Comparison of ENCODE assay signal across 1 cellular context in the genomic region with DNA sequence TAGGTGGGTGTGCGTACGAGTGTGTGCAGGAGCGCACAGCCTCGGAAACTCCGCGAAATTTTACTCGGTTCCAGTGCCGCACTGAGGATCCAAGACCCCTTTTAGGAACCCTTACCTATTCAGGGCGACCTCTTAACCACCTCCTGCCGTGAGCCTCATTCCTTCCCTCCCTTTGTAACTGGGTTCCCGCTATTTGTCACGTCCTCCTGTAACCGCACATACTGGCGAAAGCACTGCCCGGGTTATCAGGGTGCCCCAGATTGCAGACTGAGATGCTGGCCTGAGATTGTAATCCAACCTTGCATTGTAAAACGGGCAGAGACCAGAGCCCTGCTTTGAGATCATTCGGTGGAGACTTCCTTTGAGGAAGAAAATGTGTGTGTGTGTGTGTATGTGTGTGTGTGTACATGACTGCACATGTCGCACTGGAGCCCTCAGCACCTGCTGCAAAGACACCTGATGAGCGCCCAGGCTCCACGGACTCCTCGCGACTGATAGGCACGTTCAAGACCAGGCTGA.
A peak's percentile ranks its signal among the peaks of the same experiment; 100 is the strongest.
TF ChIP-seq lines count a peak whose summit lies in the region.

No MANE protein-coding gene starts in this region.

TF ChIP-seq in HepG2, 621 proteins besides CTCF, POLR2A, EP300 and RAD21 (continued from another document and continues in another):
- TF ChIP-seq ZNF652 (CRISPR knock-in tag; IDR thresholded peaks at IDR 0.05; ENCODE audit: borderline replicate concordance, low read depth) (no peak), SP1 (IDR thresholded peaks at IDR 0.05) (no peak), SP1 (CRISPR knock-in tag; IDR thresholded peaks at IDR 0.05) (no peak), TCF7 (IDR thresholded peaks at IDR 0.05; ENCODE audit: low read depth) (no peak), ZFP41 (CRISPR knock-in tag; IDR thresholded peaks at IDR 0.05; ENCODE audit: borderline replicate concordance) (0 out of 2 replicates have a peak, but pooled peaks have one; percentile 39), ZNF660 (CRISPR knock-in tag; IDR thresholded peaks at IDR 0.05; ENCODE audit: borderline replicate concordance, low read depth) (no peak), ZNF552 (CRISPR knock-in tag; IDR thresholded peaks at IDR 0.05; ENCODE audit: borderline replicate concordance) (no peak), NRL (CRISPR knock-in tag; IDR thresholded peaks at IDR 0.05; ENCODE audit: borderline replicate concordance) (peak; percentile 46; the same call in 1 of the 2 replicates), ARHGAP35 (CRISPR knock-in tag; IDR thresholded peaks at IDR 0.05; ENCODE audit: borderline replicate concordance) (no peak), KLF13 (CRISPR knock-in tag; IDR thresholded peaks at IDR 0.05) (no peak), ZNF75D (CRISPR knock-in tag; IDR thresholded peaks at IDR 0.05; ENCODE audit: borderline replicate concordance) (no peak), PAWR (CRISPR knock-in tag; IDR thresholded peaks at IDR 0.05; ENCODE audit: borderline replicate concordance) (no peak), FOXA3 (CRISPR knock-in tag; IDR thresholded peaks at IDR 0.05) (no peak), ZNF12 (CRISPR knock-in tag; IDR thresholded peaks at IDR 0.05) (peak; percentile 47; the same call in 1 of the 2 replicates), NFIB (CRISPR knock-in tag; IDR thresholded peaks at IDR 0.05; ENCODE audit: borderline replicate concordance) (no peak), DMAP1 (CRISPR knock-in tag; IDR thresholded peaks at IDR 0.05) (no peak), KDM5B (CRISPR knock-in tag; IDR thresholded peaks at IDR 0.05; ENCODE audit: borderline replicate concordance) (no peak), ELF4 (CRISPR knock-in tag; IDR thresholded peaks at IDR 0.05; ENCODE audit: borderline replicate concordance) (0 out of 2 replicates have a peak, but pooled peaks have one; percentile 41), TBX2 (CRISPR knock-in tag; IDR thresholded peaks at IDR 0.05; ENCODE audit: borderline replicate concordance) (peak; percentile 24; the same call in 1 of the 2 replicates), NR1H2 (CRISPR knock-in tag; IDR thresholded peaks at IDR 0.05; ENCODE audit: borderline replicate concordance, low read depth) (no peak), HIVEP1 (CRISPR knock-in tag; IDR thresholded peaks at IDR 0.05) (peak; percentile 9; the same call in 1 of the 2 replicates), ZNF124 (CRISPR knock-in tag; IDR thresholded peaks at IDR 0.05) (0 out of 2 replicates have a peak, but pooled peaks have one; percentile 26), ESRRA (CRISPR knock-in tag; IDR thresholded peaks at IDR 0.05; ENCODE audit: low read depth) (no peak), ZNF670 (CRISPR knock-in tag; IDR thresholded peaks at IDR 0.05; ENCODE audit: borderline replicate concordance) (no peak), HDAC6 (IDR thresholded peaks at IDR 0.05; ENCODE audit: low read depth, low read length) (no peak), KMT2B (CRISPR knock-in tag; IDR thresholded peaks at IDR 0.05) (0 out of 2 replicates have a peak, but pooled peaks have one; percentile 37)
- TF ChIP-seq, protein P1, sequence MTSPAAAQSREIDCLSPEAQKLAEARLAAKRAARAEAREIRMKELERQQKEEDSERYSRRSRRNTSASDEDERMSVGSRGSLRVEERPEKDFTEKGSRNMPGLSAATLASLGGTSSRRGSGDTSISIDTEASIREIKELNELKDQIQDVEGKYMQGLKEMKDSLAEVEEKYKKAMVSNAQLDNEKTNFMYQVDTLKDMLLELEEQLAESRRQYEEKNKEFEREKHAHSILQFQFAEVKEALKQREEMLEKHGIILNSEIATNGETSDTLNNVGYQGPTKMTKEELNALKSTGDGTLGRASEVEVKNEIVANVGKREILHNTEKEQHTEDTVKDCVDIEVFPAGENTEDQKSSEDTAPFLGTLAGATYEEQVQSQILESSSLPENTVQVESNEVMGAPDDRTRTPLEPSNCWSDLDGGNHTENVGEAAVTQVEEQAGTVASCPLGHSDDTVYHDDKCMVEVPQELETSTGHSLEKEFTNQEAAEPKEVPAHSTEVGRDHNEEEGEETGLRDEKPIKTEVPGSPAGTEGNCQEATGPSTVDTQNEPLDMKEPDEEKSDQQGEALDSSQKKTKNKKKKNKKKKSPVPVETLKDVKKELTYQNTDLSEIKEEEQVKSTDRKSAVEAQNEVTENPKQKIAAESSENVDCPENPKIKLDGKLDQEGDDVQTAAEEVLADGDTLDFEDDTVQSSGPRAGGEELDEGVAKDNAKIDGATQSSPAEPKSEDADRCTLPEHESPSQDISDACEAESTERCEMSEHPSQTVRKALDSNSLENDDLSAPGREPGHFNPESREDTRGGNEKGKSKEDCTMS (CRISPR knock-in tag; conservative IDR thresholded peaks at IDR 0.05): no peak
- TF ChIP-seq, protein P2, sequence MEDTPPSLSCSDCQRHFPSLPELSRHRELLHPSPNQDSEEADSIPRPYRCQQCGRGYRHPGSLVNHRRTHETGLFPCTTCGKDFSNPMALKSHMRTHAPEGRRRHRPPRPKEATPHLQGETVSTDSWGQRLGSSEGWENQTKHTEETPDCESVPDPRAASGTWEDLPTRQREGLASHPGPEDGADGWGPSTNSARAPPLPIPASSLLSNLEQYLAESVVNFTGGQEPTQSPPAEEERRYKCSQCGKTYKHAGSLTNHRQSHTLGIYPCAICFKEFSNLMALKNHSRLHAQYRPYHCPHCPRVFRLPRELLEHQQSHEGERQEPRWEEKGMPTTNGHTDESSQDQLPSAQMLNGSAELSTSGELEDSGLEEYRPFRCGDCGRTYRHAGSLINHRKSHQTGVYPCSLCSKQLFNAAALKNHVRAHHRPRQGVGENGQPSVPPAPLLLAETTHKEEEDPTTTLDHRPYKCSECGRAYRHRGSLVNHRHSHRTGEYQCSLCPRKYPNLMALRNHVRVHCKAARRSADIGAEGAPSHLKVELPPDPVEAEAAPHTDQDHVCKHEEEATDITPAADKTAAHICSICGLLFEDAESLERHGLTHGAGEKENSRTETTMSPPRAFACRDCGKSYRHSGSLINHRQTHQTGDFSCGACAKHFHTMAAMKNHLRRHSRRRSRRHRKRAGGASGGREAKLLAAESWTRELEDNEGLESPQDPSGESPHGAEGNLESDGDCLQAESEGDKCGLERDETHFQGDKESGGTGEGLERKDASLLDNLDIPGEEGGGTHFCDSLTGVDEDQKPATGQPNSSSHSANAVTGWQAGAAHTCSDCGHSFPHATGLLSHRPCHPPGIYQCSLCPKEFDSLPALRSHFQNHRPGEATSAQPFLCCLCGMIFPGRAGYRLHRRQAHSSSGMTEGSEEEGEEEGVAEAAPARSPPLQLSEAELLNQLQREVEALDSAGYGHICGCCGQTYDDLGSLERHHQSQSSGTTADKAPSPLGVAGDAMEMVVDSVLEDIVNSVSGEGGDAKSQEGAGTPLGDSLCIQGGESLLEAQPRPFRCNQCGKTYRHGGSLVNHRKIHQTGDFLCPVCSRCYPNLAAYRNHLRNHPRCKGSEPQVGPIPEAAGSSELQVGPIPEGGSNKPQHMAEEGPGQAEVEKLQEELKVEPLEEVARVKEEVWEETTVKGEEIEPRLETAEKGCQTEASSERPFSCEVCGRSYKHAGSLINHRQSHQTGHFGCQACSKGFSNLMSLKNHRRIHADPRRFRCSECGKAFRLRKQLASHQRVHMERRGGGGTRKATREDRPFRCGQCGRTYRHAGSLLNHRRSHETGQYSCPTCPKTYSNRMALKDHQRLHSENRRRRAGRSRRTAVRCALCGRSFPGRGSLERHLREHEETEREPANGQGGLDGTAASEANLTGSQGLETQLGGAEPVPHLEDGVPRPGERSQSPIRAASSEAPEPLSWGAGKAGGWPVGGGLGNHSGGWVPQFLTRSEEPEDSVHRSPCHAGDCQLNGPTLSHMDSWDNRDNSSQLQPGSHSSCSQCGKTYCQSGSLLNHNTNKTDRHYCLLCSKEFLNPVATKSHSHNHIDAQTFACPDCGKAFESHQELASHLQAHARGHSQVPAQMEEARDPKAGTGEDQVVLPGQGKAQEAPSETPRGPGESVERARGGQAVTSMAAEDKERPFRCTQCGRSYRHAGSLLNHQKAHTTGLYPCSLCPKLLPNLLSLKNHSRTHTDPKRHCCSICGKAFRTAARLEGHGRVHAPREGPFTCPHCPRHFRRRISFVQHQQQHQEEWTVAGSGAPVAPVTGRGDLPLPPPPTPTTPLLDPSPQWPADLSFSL (CRISPR knock-in tag; IDR thresholded peaks at IDR 0.05): peak; percentile 85
- TF ChIP-seq, protein P3, sequence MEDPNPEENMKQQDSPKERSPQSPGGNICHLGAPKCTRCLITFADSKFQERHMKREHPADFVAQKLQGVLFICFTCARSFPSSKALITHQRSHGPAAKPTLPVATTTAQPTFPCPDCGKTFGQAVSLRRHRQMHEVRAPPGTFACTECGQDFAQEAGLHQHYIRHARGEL (CRISPR knock-in tag; IDR thresholded peaks at IDR 0.05): no peak
- TF ChIP-seq, protein P4, sequence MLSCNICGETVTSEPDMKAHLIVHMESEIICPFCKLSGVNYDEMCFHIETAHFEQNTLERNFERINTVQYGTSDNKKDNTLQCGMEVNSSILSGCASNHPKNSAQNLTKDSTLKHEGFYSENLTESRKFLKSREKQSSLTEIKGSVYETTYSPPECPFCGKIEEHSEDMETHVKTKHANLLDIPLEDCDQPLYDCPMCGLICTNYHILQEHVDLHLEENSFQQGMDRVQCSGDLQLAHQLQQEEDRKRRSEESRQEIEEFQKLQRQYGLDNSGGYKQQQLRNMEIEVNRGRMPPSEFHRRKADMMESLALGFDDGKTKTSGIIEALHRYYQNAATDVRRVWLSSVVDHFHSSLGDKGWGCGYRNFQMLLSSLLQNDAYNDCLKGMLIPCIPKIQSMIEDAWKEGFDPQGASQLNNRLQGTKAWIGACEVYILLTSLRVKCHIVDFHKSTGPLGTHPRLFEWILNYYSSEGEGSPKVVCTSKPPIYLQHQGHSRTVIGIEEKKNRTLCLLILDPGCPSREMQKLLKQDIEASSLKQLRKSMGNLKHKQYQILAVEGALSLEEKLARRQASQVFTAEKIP (CRISPR knock-in tag; IDR thresholded peaks at IDR 0.05; ENCODE audit: borderline replicate concordance): no peak
- TF ChIP-seq, protein P5, sequence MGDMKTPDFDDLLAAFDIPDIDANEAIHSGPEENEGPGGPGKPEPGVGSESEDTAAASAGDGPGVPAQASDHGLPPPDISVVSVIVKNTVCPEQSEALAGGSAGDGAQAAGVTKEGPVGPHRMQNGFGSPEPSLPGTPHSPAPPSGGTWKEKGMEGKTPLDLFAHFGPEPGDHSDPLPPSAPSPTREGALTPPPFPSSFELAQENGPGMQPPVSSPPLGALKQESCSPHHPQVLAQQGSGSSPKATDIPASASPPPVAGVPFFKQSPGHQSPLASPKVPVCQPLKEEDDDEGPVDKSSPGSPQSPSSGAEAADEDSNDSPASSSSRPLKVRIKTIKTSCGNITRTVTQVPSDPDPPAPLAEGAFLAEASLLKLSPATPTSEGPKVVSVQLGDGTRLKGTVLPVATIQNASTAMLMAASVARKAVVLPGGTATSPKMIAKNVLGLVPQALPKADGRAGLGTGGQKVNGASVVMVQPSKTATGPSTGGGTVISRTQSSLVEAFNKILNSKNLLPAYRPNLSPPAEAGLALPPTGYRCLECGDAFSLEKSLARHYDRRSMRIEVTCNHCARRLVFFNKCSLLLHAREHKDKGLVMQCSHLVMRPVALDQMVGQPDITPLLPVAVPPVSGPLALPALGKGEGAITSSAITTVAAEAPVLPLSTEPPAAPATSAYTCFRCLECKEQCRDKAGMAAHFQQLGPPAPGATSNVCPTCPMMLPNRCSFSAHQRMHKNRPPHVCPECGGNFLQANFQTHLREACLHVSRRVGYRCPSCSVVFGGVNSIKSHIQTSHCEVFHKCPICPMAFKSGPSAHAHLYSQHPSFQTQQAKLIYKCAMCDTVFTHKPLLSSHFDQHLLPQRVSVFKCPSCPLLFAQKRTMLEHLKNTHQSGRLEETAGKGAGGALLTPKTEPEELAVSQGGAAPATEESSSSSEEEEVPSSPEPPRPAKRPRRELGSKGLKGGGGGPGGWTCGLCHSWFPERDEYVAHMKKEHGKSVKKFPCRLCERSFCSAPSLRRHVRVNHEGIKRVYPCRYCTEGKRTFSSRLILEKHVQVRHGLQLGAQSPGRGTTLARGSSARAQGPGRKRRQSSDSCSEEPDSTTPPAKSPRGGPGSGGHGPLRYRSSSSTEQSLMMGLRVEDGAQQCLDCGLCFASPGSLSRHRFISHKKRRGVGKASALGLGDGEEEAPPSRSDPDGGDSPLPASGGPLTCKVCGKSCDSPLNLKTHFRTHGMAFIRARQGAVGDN (CRISPR knock-in tag; IDR thresholded peaks at IDR 0.05): peak; percentile 50; the same call in 1 of the 2 replicates
- TF ChIP-seq, protein P6, sequence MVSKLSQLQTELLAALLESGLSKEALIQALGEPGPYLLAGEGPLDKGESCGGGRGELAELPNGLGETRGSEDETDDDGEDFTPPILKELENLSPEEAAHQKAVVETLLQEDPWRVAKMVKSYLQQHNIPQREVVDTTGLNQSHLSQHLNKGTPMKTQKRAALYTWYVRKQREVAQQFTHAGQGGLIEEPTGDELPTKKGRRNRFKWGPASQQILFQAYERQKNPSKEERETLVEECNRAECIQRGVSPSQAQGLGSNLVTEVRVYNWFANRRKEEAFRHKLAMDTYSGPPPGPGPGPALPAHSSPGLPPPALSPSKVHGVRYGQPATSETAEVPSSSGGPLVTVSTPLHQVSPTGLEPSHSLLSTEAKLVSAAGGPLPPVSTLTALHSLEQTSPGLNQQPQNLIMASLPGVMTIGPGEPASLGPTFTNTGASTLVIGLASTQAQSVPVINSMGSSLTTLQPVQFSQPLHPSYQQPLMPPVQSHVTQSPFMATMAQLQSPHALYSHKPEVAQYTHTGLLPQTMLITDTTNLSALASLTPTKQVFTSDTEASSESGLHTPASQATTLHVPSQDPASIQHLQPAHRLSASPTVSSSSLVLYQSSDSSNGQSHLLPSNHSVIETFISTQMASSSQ (IDR thresholded peaks at IDR 0.05; ENCODE audit: low read depth): no peak
- TF ChIP-seq, protein P6 (CRISPR knock-in tag; IDR thresholded peaks at IDR 0.05; ENCODE audit: borderline replicate concordance): no peak
- TF ChIP-seq, protein P7, sequence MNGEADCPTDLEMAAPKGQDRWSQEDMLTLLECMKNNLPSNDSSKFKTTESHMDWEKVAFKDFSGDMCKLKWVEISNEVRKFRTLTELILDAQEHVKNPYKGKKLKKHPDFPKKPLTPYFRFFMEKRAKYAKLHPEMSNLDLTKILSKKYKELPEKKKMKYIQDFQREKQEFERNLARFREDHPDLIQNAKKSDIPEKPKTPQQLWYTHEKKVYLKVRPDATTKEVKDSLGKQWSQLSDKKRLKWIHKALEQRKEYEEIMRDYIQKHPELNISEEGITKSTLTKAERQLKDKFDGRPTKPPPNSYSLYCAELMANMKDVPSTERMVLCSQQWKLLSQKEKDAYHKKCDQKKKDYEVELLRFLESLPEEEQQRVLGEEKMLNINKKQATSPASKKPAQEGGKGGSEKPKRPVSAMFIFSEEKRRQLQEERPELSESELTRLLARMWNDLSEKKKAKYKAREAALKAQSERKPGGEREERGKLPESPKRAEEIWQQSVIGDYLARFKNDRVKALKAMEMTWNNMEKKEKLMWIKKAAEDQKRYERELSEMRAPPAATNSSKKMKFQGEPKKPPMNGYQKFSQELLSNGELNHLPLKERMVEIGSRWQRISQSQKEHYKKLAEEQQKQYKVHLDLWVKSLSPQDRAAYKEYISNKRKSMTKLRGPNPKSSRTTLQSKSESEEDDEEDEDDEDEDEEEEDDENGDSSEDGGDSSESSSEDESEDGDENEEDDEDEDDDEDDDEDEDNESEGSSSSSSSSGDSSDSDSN (CRISPR knock-in tag; IDR thresholded peaks at IDR 0.05): peak; percentile 1; the same call in 1 of the 2 replicates
